ENCODE assay signal across 9 cellular contexts in genomic region chr10:49187950-49188761, GRCh38. TPM values are rescaled to one million over a fixed set of nuclear protein-coding genes. Genes with fewer than 3 reads are reported as not detected.
DNase-seq lines count a peak whose midpoint lies in the region; ATAC-seq lines count a peak whose summit lies in the region.
"Had no signal": no experiment of that assay in that cellular context is flagged by ENCODE, and none has a peak within 500 bp of the region (broad histone marks: within the 10 kb centered on the region; RNA-seq: fewer than 3 reads in every experiment).

Gene TMEM273, minus strand, starts transcription at chr10:49188391. Its CDS starts 55 bp downstream, at chr10:49188336.

- POLR2A ChIA-PET in naive thymus-derived CD4-positive, alpha-beta T cell (lab: Charles Lee): no interaction called here

- H3K4me3 Mint-ChIP-seq in dendritic cell treated with granulocyte-macrophage colony-stimulating factor and Interleukin-4, amounts not matched to agents 40 ng/mL and 50 ng/mL, for 4 days: peak within 1 kb of the TSS; percentile 84
- peak within 1 kb of the TSS in 2 of 10 donors; percentile 51 to 77 for H3K4me3 Mint-ChIP-seq in naive thymus-derived CD4-positive, alpha-beta T cell

- intact Hi-C loops in dendritic cell treated with granulocyte-macrophage colony-stimulating factor and Interleukin-4, amounts not matched to agents 40 ng/mL and 50 ng/mL, for 4 days (cut with micrococcal nuclease): loop anchor here (5.0 kb wide), 1 partner anchor 94 kb away; no protein-coding TSS in a partner anchor
- intact Hi-C loops in naive thymus-derived CD4-positive, alpha-beta T cell (cut with micrococcal nuclease): loop anchor here in 1 of 2 donors (10.0 kb wide), 1 partner anchor 383 kb away; no protein-coding TSS in a partner anchor

- H3K27ac ChIP-seq in naive thymus-derived CD4-positive, alpha-beta T cell (ENCODE audit: low read depth, low read length): no peak within 1 kb of the TSS
- H3K27ac ChIP-seq: 22Rv1 had no signal

- H3K4me3 ChIP-seq in naive thymus-derived CD4-positive, alpha-beta T cell (ENCODE audit: low read length): no peak within 1 kb of the TSS

- H3K4me1 Mint-ChIP-seq in dendritic cell treated with granulocyte-macrophage colony-stimulating factor and Interleukin-4, amounts not matched to agents 40 ng/mL and 50 ng/mL, for 4 days (ENCODE audit: low read depth): peaks cover 81% of the 10 kb centered on the region
- H3K4me1 Mint-ChIP-seq in naive thymus-derived CD4-positive, alpha-beta T cell: peaks cover 0 to 62% (median 5%) of the 10 kb centered on the region in 7 donors

- ATAC-seq in HG02870 (IDR thresholded peaks at IDR 0.05; ENCODE audit: unreplicated experiment): peak; percentile 47
- peak; percentile 76 for ATAC-seq in naive thymus-derived CD4-positive, alpha-beta T cell

- no peaks in the 10 kb centered on the region for H3K36me3 ChIP-seq in naive thymus-derived CD4-positive, alpha-beta T cell (ENCODE audit: control insufficient read depth in 2 of 3, insufficient read depth in 3 of 3, low read length in 3 of 3)

- H3K27ac Mint-ChIP-seq in dendritic cell treated with granulocyte-macrophage colony-stimulating factor and Interleukin-4, amounts not matched to agents 40 ng/mL and 50 ng/mL, for 4 days: peak within 1 kb of the TSS; percentile 97
- H3K27ac Mint-ChIP-seq in naive thymus-derived CD4-positive, alpha-beta T cell: peak within 1 kb of the TSS in 1 of 9 donors; percentile 58

- no peaks in the 10 kb centered on the region for H3K9me3 ChIP-seq in naive thymus-derived CD4-positive, alpha-beta T cell (ENCODE audit: control insufficient read depth in 2 of 3, low read length in 3 of 3)

- no peaks in the 10 kb centered on the region for H3K27me3 Mint-ChIP-seq in dendritic cell treated with granulocyte-macrophage colony-stimulating factor and Interleukin-4, amounts not matched to agents 40 ng/mL and 50 ng/mL, for 4 days
- peaks cover 11 to 54% (median 46%) of the 10 kb centered on the region in 5 donors for H3K27me3 Mint-ChIP-seq in naive thymus-derived CD4-positive, alpha-beta T cell

- CTCF ChIA-PET in naive thymus-derived CD4-positive, alpha-beta T cell (lab: Charles Lee): no interaction called here

- H3K36me3 Mint-ChIP-seq in dendritic cell treated with granulocyte-macrophage colony-stimulating factor and Interleukin-4, amounts not matched to agents 40 ng/mL and 50 ng/mL, for 4 days (ENCODE audit: low read depth): peaks cover 44% of the 10 kb centered on the region
- H3K36me3 Mint-ChIP-seq in naive thymus-derived CD4-positive, alpha-beta T cell: peaks cover 0 to 2% (median 0%) of the 10 kb centered on the region in 5 donors

- peaks cover 0 to 5% of the 10 kb centered on the region in 2 donors for H3K27me3 ChIP-seq in naive thymus-derived CD4-positive, alpha-beta T cell (ENCODE audit: control insufficient read depth in 2 of 2, insufficient read depth in 2 of 2, low read length in 2 of 2)

- H3K4me1 ChIP-seq in naive thymus-derived CD4-positive, alpha-beta T cell (ENCODE audit: control insufficient read depth in 2 of 2, insufficient read depth in 2 of 2, low read length in 2 of 2): peaks cover 0 to 12% of the 10 kb centered on the region in 2 donors

- H3K9me3 Mint-ChIP-seq in dendritic cell treated with granulocyte-macrophage colony-stimulating factor and Interleukin-4, amounts not matched to agents 40 ng/mL and 50 ng/mL, for 4 days: no peaks in the 10 kb centered on the region
- peaks cover 0 to 1% (median 0%) of the 10 kb centered on the region in 11 donors for H3K9me3 Mint-ChIP-seq in naive thymus-derived CD4-positive, alpha-beta T cell

- DNase-seq in NCI-H1436 (lab: John Stamatoyannopoulos, UW) (peak; percentile 7), NCI-H1436 treated with DMSO at 0.1 percent for 48 hours (lab: John Stamatoyannopoulos, UW) (no peak), OCI-M1 (lab: John Stamatoyannopoulos, UW) (peak; percentile 89), NCI-H2196 (lab: John Stamatoyannopoulos, UW; ENCODE audit: unreplicated experiment) (no peak), NCI-H1417 treated with DMSO at 0.1 percent for 48 hours (lab: John Stamatoyannopoulos, UW) (no peak)
- DNase-seq in naive thymus-derived CD4-positive, alpha-beta T cell: peak in 1 of 9 donors; percentile 24

RNA-seq across cellular contexts. Expression of gene TMEM273, which starts in this region (rescaled TPM):
- 10 to 100 TPM in 2 of 5 experiments, 1 to 10 TPM in 3; 1.1 to 20.2 (median 1.8) TPM for total RNA-seq in naive thymus-derived CD4-positive, alpha-beta T cell
- under 1 TPM in 1 of 2 donors, not detected in 1; 0.26 TPM for polyA plus RNA-seq in naive thymus-derived CD4-positive, alpha-beta T cell

Comparison
In these comparisons a context has a peak if more than half of its experiments do, and no peak if none do; other contexts are left out.
1. DNase-seq: peak in NCI-H1436 (single experiment) and OCI-M1 (single experiment); none in NCI-H1436 treated with DMSO at 0.1 percent for 48 hours (single experiment), NCI-H2196 (single experiment) and NCI-H1417 treated with DMSO at 0.1 percent for 48 hours (single experiment).